Comparison of ENCODE assay signal across 1 cellular context in the genomic region with DNA sequence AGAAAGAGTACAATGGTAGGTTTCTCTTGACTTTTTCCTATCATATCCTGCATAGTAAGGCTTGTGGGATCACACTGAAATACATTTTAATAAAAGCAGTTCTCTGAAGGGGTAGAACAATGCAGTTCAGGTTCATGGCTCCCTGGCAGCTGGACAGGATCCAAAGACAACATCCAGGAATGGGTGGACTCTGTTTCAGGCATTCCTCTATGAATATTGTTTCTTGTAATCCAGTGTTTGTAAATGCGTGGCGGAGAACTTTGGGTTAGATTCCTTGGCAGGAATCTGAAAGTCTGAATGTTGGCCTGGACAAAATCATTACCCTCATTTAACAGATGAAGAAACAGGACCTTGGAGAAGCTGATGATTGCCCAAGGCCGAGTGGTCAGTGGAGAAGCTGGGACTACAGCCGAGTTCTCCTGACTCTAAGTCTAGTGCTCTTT.
TF ChIP-seq lines count a peak whose summit lies in the region.

No MANE protein-coding gene starts in this region.

TF ChIP-seq in HCT116, 20 proteins besides CTCF, POLR2A, EP300 and RAD21 (continued from another document):
- TF ChIP-seq EZH2 (IDR thresholded peaks at IDR 0.05) (no peak), ZBTB33 (IDR thresholded peaks at IDR 0.05; ENCODE audit: extremely low read depth, insufficient replicate concordance, low read length) (no peak), SIN3A (IDR thresholded peaks at IDR 0.05; ENCODE audit: low read depth) (no peak)
